Comparison of ENCODE assay signal across 1 cellular context in genomic region chr11:68381716-68382115, GRCh38.
TF ChIP-seq lines count a peak whose summit lies in the region.

No MANE protein-coding gene starts in this region.

TF ChIP-seq in HepG2, 621 proteins besides CTCF, POLR2A, EP300 and RAD21 (continued from another document):
- no peak for TF ChIP-seq ZNF276 (CRISPR knock-in tag; IDR thresholded peaks at IDR 0.05; ENCODE audit: low read depth)
- TF ChIP-seq ZBTB20 (CRISPR knock-in tag; IDR thresholded peaks at IDR 0.05; ENCODE audit: borderline replicate concordance, low read depth): no peak
- no peak for TF ChIP-seq FOXM1 (CRISPR knock-in tag; IDR thresholded peaks at IDR 0.05)
- TF ChIP-seq IRX3 (CRISPR knock-in tag; IDR thresholded peaks at IDR 0.05; ENCODE audit: borderline replicate concordance, low read depth): no peak
- no peak for TF ChIP-seq SNAI1 (CRISPR knock-in tag; IDR thresholded peaks at IDR 0.05; ENCODE audit: borderline replicate concordance)
- TF ChIP-seq TEAD3 (CRISPR knock-in tag; optimal IDR thresholded peaks at IDR 0.05; ENCODE audit: borderline replicate concordance): no peak
- TF ChIP-seq ZNF552 (CRISPR knock-in tag; IDR thresholded peaks at IDR 0.05; ENCODE audit: borderline replicate concordance): no peak
- no peak for TF ChIP-seq IRF1 (CRISPR knock-in tag; IDR thresholded peaks at IDR 0.05; ENCODE audit: low read depth)
- TF ChIP-seq MXI1 (IDR thresholded peaks at IDR 0.05; ENCODE audit: borderline replicate concordance, low read depth, low read length): no peak
- no peak for TF ChIP-seq ZNF773 (CRISPR knock-in tag; IDR thresholded peaks at IDR 0.05; ENCODE audit: borderline replicate concordance)
- no peak for TF ChIP-seq ZNF280D (CRISPR knock-in tag; IDR thresholded peaks at IDR 0.05)
- no peak for TF ChIP-seq MBD4 (IDR thresholded peaks at IDR 0.05; ENCODE audit: borderline replicate concordance, low read length)
- TF ChIP-seq ZUFSP (CRISPR knock-in tag; IDR thresholded peaks at IDR 0.05; ENCODE audit: borderline replicate concordance): no peak
- TF ChIP-seq TFDP1 (CRISPR knock-in tag; IDR thresholded peaks at IDR 0.05; ENCODE audit: borderline replicate concordance): no peak
- TF ChIP-seq ZNF547 (CRISPR knock-in tag; IDR thresholded peaks at IDR 0.05): no peak
- TF ChIP-seq FLYWCH1 (CRISPR knock-in tag; IDR thresholded peaks at IDR 0.05): no peak
- no peak for TF ChIP-seq ZNF326 (CRISPR knock-in tag; IDR thresholded peaks at IDR 0.05; ENCODE audit: borderline replicate concordance)
- no peak for TF ChIP-seq GRHL1 (CRISPR knock-in tag; conservative IDR thresholded peaks at IDR 0.05)
- TF ChIP-seq MAFK (conservative IDR thresholded peaks at IDR 0.05 in 1 of 2, IDR thresholded peaks at IDR 0.05 in 1 of 2; ENCODE audit: low read length in 2 of 2): no peak
- TF ChIP-seq ARNT2 (CRISPR knock-in tag; IDR thresholded peaks at IDR 0.05; ENCODE audit: low read depth): no peak
- TF ChIP-seq AGO2 (optimal IDR thresholded peaks at IDR 0.05; ENCODE audit: low read depth, low read length): peak; percentile 73
- no peak for TF ChIP-seq SOX6 (IDR thresholded peaks at IDR 0.05)
- TF ChIP-seq SOX6 (CRISPR knock-in tag; IDR thresholded peaks at IDR 0.05): no peak
- no peak for TF ChIP-seq GPN1 (CRISPR knock-in tag; IDR thresholded peaks at IDR 0.05; ENCODE audit: borderline replicate concordance)
- TF ChIP-seq BCL3 (CRISPR knock-in tag; IDR thresholded peaks at IDR 0.05): 0 out of 2 replicates have a peak, but pooled peaks have one; percentile 23
- peak; percentile 37; the same call in 1 of the 2 replicates for TF ChIP-seq HNRNPL (IDR thresholded peaks at IDR 0.05; ENCODE audit: low read depth, low read length)
- TF ChIP-seq HMG20A (CRISPR knock-in tag; IDR thresholded peaks at IDR 0.05; ENCODE audit: borderline replicate concordance): no peak
